ENCODE assay signal across 8 cellular contexts in genomic region chr7:65980478-65981250, GRCh38. TPM values are rescaled to one million over a fixed set of nuclear protein-coding genes. Genes with fewer than 3 reads are reported as not detected.
DNase-seq lines count a peak whose midpoint lies in the region; ATAC-seq, FAIRE-seq and TF ChIP-seq lines count a peak whose summit lies in the region.

No MANE protein-coding gene starts in this region.

- H3K23me2 ChIP-seq in H1 (ENCODE audit: low read depth, low read length): no peaks in the 10 kb centered on the region

- no peak for TF ChIP-seq POLR2A in H1 (IDR thresholded peaks at IDR 0.05; ENCODE audit: control extremely low read depth in 1 of 2, low read depth in 2 of 2, low read length in 2 of 2)
- TF ChIP-seq POLR2A in testis (IDR thresholded peaks at IDR 0.05): no peak

- no peak overlapping the region for H2BK15ac ChIP-seq in H1 (ENCODE audit: low read length)

- peak overlapping the region; percentile 17 to 65 for H3K4me2 ChIP-seq in H1 (ENCODE audit: insufficient read depth in 1 of 2, low read depth in 2 of 2, low read length in 2 of 2)

- in situ Hi-C loops in Caki2 (cut with HindIII; ENCODE audit: low pct_unique_long_range_greater_than_20kb, low sequenced_read_pairs) (no loop called here), G401 (cut with HindIII; ENCODE audit: low sequenced_read_pairs) (no loop called here)

- peaks cover 4 to 16% of the 10 kb centered on the region in 2 experiments for H4K20me1 ChIP-seq in H1 (replicated peaks in 1 of 2; ENCODE audit: control insufficient read depth in 1 of 2, insufficient read depth in 2 of 2, low read length in 2 of 2)

- H3K27ac ChIP-seq in VCaP (peak overlapping the region; percentile 88; the same call in 1 of the 2 replicates), H1 (ENCODE audit: low read depth, low read length) (no peak overlapping the region), muscle layer of colon (ENCODE audit: low read depth, low read length) (no peak overlapping the region), testis (no peak overlapping the region)

- WGBS in H1 (ENCODE audit: extremely low coverage in 1 of 2, insufficient coverage in 1 of 2, insufficient read length in 1 of 2, insufficient replicate concordance in 2 of 2, low coverage in 1 of 2, low lambda C conversion rate in 2 of 2, missing lambda C conversion rate in 1 of 2), 2 experiments: 88% methylated on average over 11 of the region's 11 CpGs; no CpG with 5 or more reads in 1 of the 2 experiments
- WGBS in testis, 2 donors: 30 to 38% methylated on average over 10 to 11 of the region's 11 CpGs

- TF ChIP-seq CTCF in VCaP (conservative IDR thresholded peaks at IDR 0.05) (no peak), H1 (IDR thresholded peaks at IDR 0.05; ENCODE audit: control extremely low read depth in 1 of 3, insufficient read depth in 1 of 3, low read depth in 1 of 3, low read length in 3 of 3) (no peak), testis (IDR thresholded peaks at IDR 0.05) (no peak)

- FAIRE-seq in H1 (lab: Jason Lieb, UNC): no peak

- DNase-seq in Caki2 (ENCODE audit: low read depth) (peak; percentile 80), HUDEP-2 (lab: John Stamatoyannopoulos, UW; ENCODE audit: unreplicated experiment in 76 of 76) (peak in 64 of 76 experiments; percentile 2 to 77 (median 33)), H1 (ENCODE audit: low read depth in 1 of 2, low spot score in 2 of 2) (no peak), testis (peak; percentile 52), G401 (ENCODE audit: low spot score) (no peak)

- no peak overlapping the region for H3K56ac ChIP-seq in H1 (replicated peaks; ENCODE audit: insufficient read length, low read depth, low read length)

- H2BK12ac ChIP-seq in H1 (ENCODE audit: low read depth, low read length): no peak overlapping the region

- TF ChIP-seq EP300 in H1 (IDR thresholded peaks at IDR 0.05; ENCODE audit: borderline replicate concordance in 1 of 2, low read depth in 2 of 2, low read length in 2 of 2): no peak

- no peak for TF ChIP-seq RAD21 in H1 (IDR thresholded peaks at IDR 0.05 in 1 of 2, conservative IDR thresholded peaks at IDR 0.05 in 1 of 2; ENCODE audit: low read depth in 2 of 2, low read length in 2 of 2)

- no peak overlapping the region for H2BK120ac ChIP-seq in H1 (replicated peaks; ENCODE audit: low read depth, low read length)

- no peaks in the 10 kb centered on the region; the same call in none of the 2 replicates for H3K79me1 ChIP-seq in H1 (ENCODE audit: low read depth, low read length)

- no peak overlapping the region for H3K23ac ChIP-seq in H1 (ENCODE audit: insufficient read length)

- H3K27me3 ChIP-seq in H1 (replicated peaks in 1 of 4; ENCODE audit: control insufficient read depth in 3 of 4, extremely low read depth in 1 of 4, insufficient read depth in 3 of 4, low read length in 3 of 4) (no peaks in the 10 kb centered on the region), muscle layer of colon (ENCODE audit: control insufficient read depth in 1 of 2, insufficient read depth in 2 of 2, low read length in 2 of 2) (no peaks in the 10 kb centered on the region), testis (no peaks in the 10 kb centered on the region)

- no peak overlapping the region for H4K91ac ChIP-seq in H1 (replicated peaks; ENCODE audit: insufficient read length, low read length)

- peak; percentile 70 for ATAC-seq in GM21367 (IDR thresholded peaks at IDR 0.05; ENCODE audit: unreplicated experiment)

- intact Hi-C loops in testis (cut with DNase I; ENCODE audit: low total_unique reads): no loop called here

- no peak overlapping the region for H3K18ac ChIP-seq in H1 (ENCODE audit: extremely low read depth, low read length)

- no peaks in the 10 kb centered on the region for H3K9me3 ChIP-seq in H1 (ENCODE audit: insufficient read depth in 2 of 2, low read depth in 1 of 2, low read length in 1 of 2)
- H3K9me3 ChIP-seq in muscle layer of colon (ENCODE audit: low read length): no peaks in the 10 kb centered on the region
- H3K9me3 ChIP-seq in testis: no peaks in the 10 kb centered on the region

- H3K4me3 ChIP-seq in H1 (ENCODE audit: extremely low read depth in 1 of 4, insufficient read depth in 2 of 4, low read depth in 3 of 4, low read length in 4 of 4) (peak overlapping the region in 3 of 4 experiments; percentile 64 to 93 (median 86); a peak in 6 of 8 replicates), muscle layer of colon (ENCODE audit: low read depth in 1 of 2, low read length in 2 of 2) (peak overlapping the region; percentile 27 to 68), testis (peak overlapping the region; percentile 95 to 97)

- no peak overlapping the region for H2AK5ac ChIP-seq in H1 (ENCODE audit: low read depth, low read length)

- no peak overlapping the region for H2AFZ ChIP-seq in H1 (ENCODE audit: low read length)

- no peak overlapping the region; the same call in 1 of the 2 replicates for H4K8ac ChIP-seq in H1 (ENCODE audit: extremely low read depth, insufficient read depth, low read length)

- H3K36me3 ChIP-seq in H1 (ENCODE audit: control insufficient read depth in 2 of 4, insufficient read depth in 4 of 4, low read length in 3 of 4) (peaks cover 7 to 17% (median 10%) of the 10 kb centered on the region in 4 experiments; a peak in 7 of 8 replicates), muscle layer of colon (ENCODE audit: insufficient read depth, low read length) (peaks cover 15% of the 10 kb centered on the region), testis (ENCODE audit: low read depth, missing control alignments) (no peaks in the 10 kb centered on the region)

- H4K5ac ChIP-seq in H1 (ENCODE audit: insufficient read length, low read depth, low read length): no peak overlapping the region

- POLR2A ChIA-PET in H1 (lab: Charles Lee; ENCODE audit: partially characterized antibody): interaction anchor here (0.5 to 2.1 kb wide), 5 partner anchors 9 to 20 kb away, joined by 3 to 6 read pairs (median 3); no protein-coding TSS in a partner anchor

- peaks cover 0 to 16% of the 10 kb centered on the region in 2 experiments; a peak in 2 of 4 replicates for H3K79me2 ChIP-seq in H1 (ENCODE audit: control insufficient read depth in 1 of 2, insufficient read depth in 2 of 2, low read length in 2 of 2)

- no peak overlapping the region for H2BK20ac ChIP-seq in H1 (ENCODE audit: low read length)

- no peak overlapping the region for H3K4ac ChIP-seq in H1 (replicated peaks; ENCODE audit: insufficient read length, low read depth, low read length)

- H3K9ac ChIP-seq in H1 (replicated peaks in 1 of 4; ENCODE audit: extremely low read depth in 1 of 4, low read depth in 3 of 4, low read length in 3 of 4) (peak overlapping the region in 1 of 4 experiments; percentile 18; a peak in 1 of 7 replicates), muscle layer of colon (ENCODE audit: low read length) (no peak overlapping the region)

- H3K14ac ChIP-seq in H1 (ENCODE audit: insufficient read length): no peak overlapping the region

- CTCF ChIA-PET in H1 (lab: Charles Lee; ENCODE audit: partially characterized antibody): no interaction called here

- H3K4me1 ChIP-seq in H1 (replicated peaks in 1 of 4; ENCODE audit: control insufficient read depth in 3 of 4, insufficient read depth in 4 of 4, low read length in 3 of 4): peaks cover 0 to 6% (median 2%) of the 10 kb centered on the region in 4 experiments; a peak in 4 of 7 replicates
- H3K4me1 ChIP-seq in muscle layer of colon (ENCODE audit: insufficient read depth, low read length): peaks cover 12% of the 10 kb centered on the region
- peaks cover 11% of the 10 kb centered on the region for H3K4me1 ChIP-seq in testis

- no peak overlapping the region for H2BK5ac ChIP-seq in H1 (ENCODE audit: low read depth, low read length)

TF ChIP-seq in H1, 55 proteins besides CTCF, POLR2A, EP300 and RAD21:
- TF ChIP-seq RBBP5 (IDR thresholded peaks at IDR 0.05; ENCODE audit: borderline replicate concordance, low read depth, low read length) (no peak), GABPA (IDR thresholded peaks at IDR 0.05; ENCODE audit: borderline replicate concordance, insufficient read depth, low read length) (no peak), POU5F1 (IDR thresholded peaks at IDR 0.05; ENCODE audit: low read depth, low read length) (no peak), MAFK (IDR thresholded peaks at IDR 0.05; ENCODE audit: low read depth, low read length) (no peak), ZNF274 (IDR thresholded peaks at IDR 0.05; ENCODE audit: borderline replicate concordance, extremely low read depth, low read length) (no peak)

RNA-seq across cellular contexts. Expression of gene GUSB, which starts 1.3 kb away (rescaled TPM):
- 193 and 207 TPM in 2 replicates for total RNA-seq in Caki2 (2014; rRNA removed; shearing (Covaris generic); ENCODE audit: low replicate concordance)
- total RNA-seq in H1 (2021; fragmentation: NEBNext Ultra II Directional; extraction: Animal tissue kit (Norgen Biotek cat#: 25700)): 41.4 and 43.6 TPM in 2 replicates
- polyA plus RNA-seq in H1 (2011; rRNA removed): 71.3 and 107 TPM in 2 replicates
- 78.3 TPM for polyA plus RNA-seq in H1 (2011; cell fraction: cytosol; rRNA removed)
- polyA plus RNA-seq in H1 (2011; cell fraction: nucleus; rRNA removed): 166 TPM
- polyA plus RNA-seq in H1 (2012, experiment 1 of 2): 46.1 to 68.1 TPM (median 60.1 TPM) in 4 replicates
- polyA plus RNA-seq in H1 (2012, experiment 2 of 2): 40.0 TPM
- polyA plus RNA-seq in H1 (2013, experiment 1 of 2): 49.1 TPM
- polyA plus RNA-seq in H1 (2013, experiment 2 of 2): 42.8 TPM
- polyA minus RNA-seq in H1 (2011; rRNA and poly(A)+ RNA removed): 68.9 and 90.7 TPM in 2 replicates
- polyA minus RNA-seq in H1 (2011; cell fraction: cytosol; rRNA and poly(A)+ RNA removed): 32.7 TPM
- polyA minus RNA-seq in H1 (2011; cell fraction: nucleus; rRNA and poly(A)+ RNA removed): 47.3 TPM
- 10 to 100 TPM; 44.0 to 44.6 TPM for total RNA-seq in testis
- 82.4 TPM for polyA plus RNA-seq in testis (ENCODE audit: insufficient read depth, low read depth, low replicate concordance)
- 62.1 and 63.7 TPM in 2 replicates for total RNA-seq in G401 (2014; rRNA removed; shearing (Covaris generic))

Comparison
In these comparisons a context has a peak if more than half of its experiments do, and no peak if none do; other contexts are left out.
1. DNase-seq: peak in Caki2 (single experiment), HUDEP-2 (64 of 76) and testis (single experiment); none in H1 (0 of 2) and G401 (single experiment).
2. Peak in every context shown above with its lines, with median percentiles within 50 percentile points of each other: H3K4me3 ChIP-seq.